29 cellular contexts compared by ENCODE assay signal in genomic region chr6:44549516-44549915, GRCh38.
DNase-seq lines count a peak whose midpoint lies in the region; ATAC-seq and TF ChIP-seq lines count a peak whose summit lies in the region.
"Had no signal": no experiment of that assay in that cellular context is flagged by ENCODE, and none has a peak within 500 bp of the region (broad histone marks: within the 10 kb centered on the region; RNA-seq: fewer than 3 reads in every experiment).

No MANE protein-coding gene starts in this region.

- DNase-seq in PC-3: peak; percentile 35
- DNase-seq in effector memory CD4-positive, alpha-beta T cell: no peak
- DNase-seq: 8988T; ACHN; AML-193; BE2C; C1 segment of cervical spinal cord; Caco-2; Calu3; CD4-positive, alpha-beta memory T cell; CD4-positive, alpha-beta T cell; CD4-positive, CD25-positive, alpha-beta regulatory T cell; CD8-positive, alpha-beta memory T cell; CD8-positive, alpha-beta T cell; COR-L47; DMS 273 treated with DMSO at 0.1 percent for 48 hours; DMS153; DMS53; DMS79; DMS79 treated with DMSO at 0.1 percent for 48 hours; DND-41; EL had no signal

- TF ChIP-seq CTCF in HEK293 (tag by site-specific recombination; IDR thresholded peaks at IDR 0.05) (no peak), PC-3 (conservative IDR thresholded peaks at IDR 0.05; ENCODE audit: low read depth, low read length) (no peak)

- no peak overlapping the region for H3K9ac ChIP-seq in PC-3 (ENCODE audit: low read length)
- H3K9ac ChIP-seq: BLaER1; BLaER1 treated with 17β-estradiol and CSF1 and Interleukin-3, amounts not matched to agents 10 nM and 100 nM had no signal

- no peaks in the 10 kb centered on the region for H4K20me1 ChIP-seq in PC-3 (ENCODE audit: low read length)
- H4K20me1 ChIP-seq: BLaER1; BLaER1 treated with 17β-estradiol and CSF1 and Interleukin-3, amounts not matched to agents 10 nM and 100 nM had no signal

- H3K4me1 ChIP-seq in HEK293 (ENCODE audit: control insufficient read depth, insufficient read depth, low read length): no peaks in the 10 kb centered on the region
- H3K4me1 ChIP-seq in PC-3 (ENCODE audit: insufficient read depth, low read length): no peaks in the 10 kb centered on the region
- H3K4me1 ChIP-seq in effector memory CD4-positive, alpha-beta T cell (ENCODE audit: control insufficient read depth, insufficient read depth, low read length, poor library complexity, severe bottlenecking): no peaks in the 10 kb centered on the region
- H3K4me1 ChIP-seq: A549; BE2C; BLaER1; BLaER1 treated with 17β-estradiol and CSF1 and Interleukin-3, amounts not matched to agents 10 nM and 100 nM; Caco-2 had no signal

- CTCF ChIA-PET in HEK293 (lab: Yijun Ruan, JAX): no interaction called here
- CTCF ChIA-PET in PC-3 (lab: Charles Lee): no interaction called here

- H3K4me2 ChIP-seq in PC-3 (ENCODE audit: low read length): no peak overlapping the region
- H3K4me2 ChIP-seq: A549; BLaER1; BLaER1 treated with 17β-estradiol and CSF1 and Interleukin-3, amounts not matched to agents 10 nM and 100 nM had no signal

- intact Hi-C loops in PC-3 (cut with micrococcal nuclease): loop anchor here (5.0 kb wide), 1 partner anchor 57 kb away; no protein-coding TSS in a partner anchor

- peak; percentile 68 for ATAC-seq in PC-3
- no peak for ATAC-seq in GM18870 (IDR thresholded peaks at IDR 0.05; ENCODE audit: unreplicated experiment)
- ATAC-seq: A549; CD8-positive, alpha-beta T cell had no signal

- no peaks in the 10 kb centered on the region for H3K79me2 ChIP-seq in PC-3 (ENCODE audit: low read length)

- H3K27me3 ChIP-seq in PC-3 (ENCODE audit: low read length): no peaks in the 10 kb centered on the region
- H3K27me3 ChIP-seq in effector memory CD4-positive, alpha-beta T cell (replicated peaks; ENCODE audit: control insufficient read depth, insufficient read depth, low read length, poor library complexity, severe bottlenecking): no peaks in the 10 kb centered on the region
- H3K27me3 ChIP-seq: BE2C; BLaER1; BLaER1 treated with 17β-estradiol and CSF1 and Interleukin-3, amounts not matched to agents 10 nM and 100 nM had no signal

- H2AFZ ChIP-seq in PC-3 (ENCODE audit: low read length): no peak overlapping the region

- no peaks in the 10 kb centered on the region for H3F3A ChIP-seq in PC-3 (ENCODE audit: low read length, unreplicated experiment)

- no peaks in the 10 kb centered on the region for H3K9me3 ChIP-seq in HEK293 (ENCODE audit: control insufficient read depth, insufficient read depth, low read depth, low read length)
- no peaks in the 10 kb centered on the region for H3K9me3 ChIP-seq in PC-3 (ENCODE audit: low read length)
- H3K9me3 ChIP-seq in effector memory CD4-positive, alpha-beta T cell (ENCODE audit: control insufficient read depth, low read length): no peaks in the 10 kb centered on the region
- H3K9me3 ChIP-seq: A549; BE2C; BLaER1; BLaER1 treated with 17β-estradiol and CSF1 and Interleukin-3, amounts not matched to agents 10 nM and 100 nM; Caco-2 had no signal

- no TSS peak for BruUV-seq in PC-3 (replicated peaks; lab: Mats Ljungman, UMichigan)

- no peak overlapping the region for H3K4me3 ChIP-seq in HEK293 (ENCODE audit: low read depth, low read length)
- H3K4me3 ChIP-seq in PC-3 (ENCODE audit: low read length): no peak overlapping the region
- no peak overlapping the region for H3K4me3 ChIP-seq in effector memory CD4-positive, alpha-beta T cell (ENCODE audit: insufficient read depth, low read depth, low read length, poor library complexity, severe bottlenecking)
- H3K4me3 ChIP-seq: A549; BLaER1; BLaER1 treated with 17β-estradiol and CSF1 and Interleukin-3, amounts not matched to agents 10 nM and 100 nM had no signal

- POLR2A ChIA-PET in HEK293 (lab: Yijun Ruan, JAX) (no interaction called here), PC-3 (lab: Charles Lee; ENCODE audit: unreplicated experiment) (no interaction called here)

- H3K36me3 ChIP-seq in HEK293 (ENCODE audit: control insufficient read depth in 2 of 2, insufficient read depth in 1 of 2, low read length in 2 of 2) (no peaks in the 10 kb centered on the region), PC-3 (ENCODE audit: low read depth, low read length) (no peaks in the 10 kb centered on the region)
- H3K36me3 ChIP-seq in effector memory CD4-positive, alpha-beta T cell (ENCODE audit: control insufficient read depth, insufficient read depth, low read length): no peaks in the 10 kb centered on the region
- H3K36me3 ChIP-seq: BE2C; BLaER1; BLaER1 treated with 17β-estradiol and CSF1 and Interleukin-3, amounts not matched to agents 10 nM and 100 nM had no signal

- H3K9me2 ChIP-seq in PC-3 (replicated peaks; ENCODE audit: low read length): no peaks in the 10 kb centered on the region

- H3K27ac ChIP-seq in HEK293 (ENCODE audit: extremely low read depth, low read depth, low read length) (no peak overlapping the region), PC-3 (ENCODE audit: low read length) (no peak overlapping the region)
- H3K27ac ChIP-seq in effector memory CD4-positive, alpha-beta T cell (ENCODE audit: insufficient read depth, low read length, poor library complexity, severe bottlenecking): no peak overlapping the region
- H3K27ac ChIP-seq: 22Rv1; A549; BLaER1; BLaER1 treated with 17β-estradiol and CSF1 and Interleukin-3, amounts not matched to agents 10 nM and 100 nM; C4-2B had no signal

TF ChIP-seq in HEK293, 187 proteins besides CTCF, POLR2A, EP300 and RAD21:
- TF ChIP-seq KLF7 (tag by site-specific recombination; IDR thresholded peaks at IDR 0.05; ENCODE audit: borderline replicate concordance): no peak
- no peak for TF ChIP-seq SP7 (tag by site-specific recombination; IDR thresholded peaks at IDR 0.05)
- TF ChIP-seq MYNN (tag by site-specific recombination; IDR thresholded peaks at IDR 0.05; ENCODE audit: borderline replicate concordance): no peak
- no peak for TF ChIP-seq ATF2 (tag by site-specific recombination; IDR thresholded peaks at IDR 0.05; ENCODE audit: low read depth)
- TF ChIP-seq ZBTB26 (tag by site-specific recombination; optimal IDR thresholded peaks at IDR 0.05): no peak
- TF ChIP-seq ZNF37A (tag by site-specific recombination; IDR thresholded peaks at IDR 0.05): peak; percentile 93
TF ChIP-seq in HEK293: peak in this region for 1.
